ENCODE assay signal across 9 cellular contexts in the genomic region with DNA sequence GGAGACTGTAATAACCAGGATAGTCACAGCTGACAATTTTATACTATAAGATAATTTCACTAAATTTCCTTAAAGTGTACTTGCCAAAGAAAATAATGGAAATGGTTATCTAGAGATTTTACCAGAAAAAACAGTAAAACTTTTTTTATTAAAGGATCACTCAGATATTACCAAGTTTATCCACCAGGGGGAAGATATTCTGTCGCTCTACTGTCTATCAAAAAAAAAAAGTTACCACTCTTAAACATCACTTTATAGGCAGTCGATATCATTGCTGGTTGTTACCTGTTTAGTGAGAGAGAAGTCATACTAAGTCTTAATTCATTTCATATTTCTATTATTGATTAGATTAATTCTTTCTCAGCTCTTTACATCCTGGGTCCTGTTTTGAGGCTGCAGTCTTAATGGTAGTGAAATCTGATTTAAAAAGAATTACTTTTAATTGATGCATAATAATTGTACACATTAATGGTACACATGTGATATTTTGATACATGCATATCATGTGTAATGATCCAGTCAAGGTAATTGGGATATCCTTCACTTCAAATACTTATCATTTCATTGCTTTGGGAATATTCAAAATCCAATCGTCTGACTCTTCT. TPM values are rescaled to one million over a fixed set of nuclear protein-coding genes. Genes with fewer than 3 reads are reported as not detected.
DNase-seq lines count a peak whose midpoint lies in the region; FAIRE-seq lines count a peak whose summit lies in the region.
"Had no signal": no experiment of that assay in that cellular context is flagged by ENCODE, and none has a peak within 500 bp of the region (broad histone marks: within the 10 kb centered on the region; RNA-seq: fewer than 3 reads in every experiment).

No MANE protein-coding gene starts in this region.

- FAIRE-seq in TTC549 (lab: Jason Lieb, UNC) (peak; percentile 43), islet of Langerhans (lab: Jason Lieb, UNC) (peak; percentile 96)

- peaks cover 20% of the 10 kb centered on the region for H3K4me1 ChIP-seq in GM23248 (ENCODE audit: insufficient read depth)
- H3K4me1 ChIP-seq: SJCRH30 had no signal

- in situ Hi-C loops in GM23248 (cut with MboI): no loop called here

- H2AFZ ChIP-seq in GM23248: no peak overlapping the region

- H3K27me3 ChIP-seq in GM23248 (replicated peaks; ENCODE audit: insufficient read depth) (no peaks in the 10 kb centered on the region), H7 (ENCODE audit: control insufficient read depth, insufficient read depth, low read length) (no peaks in the 10 kb centered on the region)
- H3K27me3 ChIP-seq: SJCRH30 had no signal

- no peak overlapping the region for H3K4me3 ChIP-seq in GM23248
- no peak overlapping the region for H3K4me3 ChIP-seq in H7 (ENCODE audit: insufficient read depth, low read depth, low read length)
- H3K4me3 ChIP-seq: SJCRH30 had no signal

- DNase-seq in AML-193 (lab: John Stamatoyannopoulos, UW) (peak; percentile 25 to 33), GM23248 (peak; percentile 32), HuH-7 (ENCODE audit: low spot score) (no peak), H7 (no peak), NCI-H748 treated with DMSO at 0.1 percent for 48 hours (lab: John Stamatoyannopoulos, UW) (no peak)
- no peak for DNase-seq in stimulated activated naive CD4-positive, alpha-beta T cell treated with Interleukin-2 at 50 U/mL for 16 hours (lab: John Stamatoyannopoulos, UW)

- H3K36me3 ChIP-seq in GM23248 (ENCODE audit: low read depth) (no peaks in the 10 kb centered on the region; the same call in 1 of the 2 replicates), H7 (replicated peaks; ENCODE audit: control insufficient read depth, insufficient read depth, low read length) (no peaks in the 10 kb centered on the region)
- H3K36me3 ChIP-seq: SJCRH30 had no signal

- no peaks in the 10 kb centered on the region for H3K9me2 ChIP-seq in GM23248 (ENCODE audit: insufficient read depth)

- H3K9me3 ChIP-seq in GM23248 (ENCODE audit: low read depth): no peaks in the 10 kb centered on the region
- H3K9me3 ChIP-seq: SJCRH30 had no signal

- no peak overlapping the region for H3K9ac ChIP-seq in GM23248

- H3K27ac ChIP-seq in GM23248: no peak overlapping the region
- H3K27ac ChIP-seq: SJCRH30 had no signal

- H3F3A ChIP-seq in GM23248 (ENCODE audit: insufficient read depth): peaks cover 22% of the 10 kb centered on the region

- 24 to 30% methylated on average over 3 of the region's 3 CpGs for WGBS in GM23248 (ENCODE audit: low coverage in 1 of 2, low lambda C conversion rate in 2 of 2, missing lambda C conversion rate in 2 of 2), 2 experiments

- no peaks in the 10 kb centered on the region for H4K20me1 ChIP-seq in GM23248 (ENCODE audit: insufficient read depth)

- H3K79me2 ChIP-seq in GM23248 (ENCODE audit: insufficient read depth): no peaks in the 10 kb centered on the region

- no peak overlapping the region for H3K4me2 ChIP-seq in GM23248 (ENCODE audit: unreplicated experiment)

RNA-seq across cellular contexts. Expression of gene L3MBTL3, which starts 18.9 kb away (rescaled TPM):
- total RNA-seq in GM23248 (2014; rRNA removed; shearing (Covaris generic)): 4.3 and 21.8 TPM in 2 replicates
- polyA plus RNA-seq in GM23248 (2016; fragmentation: Nextera tagmentation; extraction: Ambion mirVana): 2.4 and 3.3 TPM in 2 replicates
- 13.1 and 14.1 TPM in 2 replicates for total RNA-seq in H7 (2014; rRNA removed; shearing (Covaris generic))

Comparison
In these comparisons a context has a peak if more than half of its experiments do, and no peak if none do; other contexts are left out.
1. DNase-seq: peak in AML-193 (2 of 2) and GM23248 (single experiment); none in HuH-7 (single experiment), H7 (single experiment), stimulated activated naive CD4-positive, alpha-beta T cell treated with Interleukin-2 at 50 U/mL for 16 hours (single experiment) and NCI-H748 treated with DMSO at 0.1 percent for 48 hours (single experiment).